ENCODE assay signal across 11 cellular contexts in the genomic region with DNA sequence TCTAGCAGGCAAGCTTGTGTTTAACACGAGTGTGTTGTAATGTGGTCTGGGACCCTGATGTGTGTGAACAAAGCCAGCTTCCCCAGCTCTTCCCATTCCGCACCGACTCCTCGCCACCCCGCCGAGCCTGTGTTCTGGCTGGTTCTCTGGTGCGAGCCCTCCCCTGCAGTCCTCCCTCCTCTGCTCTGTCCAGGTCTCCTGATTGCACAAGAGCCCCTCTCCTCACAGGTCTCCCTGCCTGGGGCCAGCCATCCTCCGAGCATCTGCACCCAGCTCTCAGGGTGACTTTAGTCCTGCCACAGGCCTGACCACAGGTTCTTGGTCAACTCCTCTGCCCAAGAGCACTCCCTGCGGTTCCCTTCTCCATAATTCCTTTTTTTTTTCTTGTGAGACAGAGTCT.
"Had no signal": no experiment of that assay in that cellular context is flagged by ENCODE, and none has a peak within 500 bp of the region (broad histone marks: within the 10 kb centered on the region; RNA-seq: fewer than 3 reads in every experiment).

No MANE protein-coding gene starts in this region.

- H3K27ac Mint-ChIP-seq: activated CD4-positive, alpha-beta memory T cell treated with anti-CD3 and anti-CD28 coated beads for 36 hours; activated T-cell treated with anti-CD3 and anti-CD28 coated beads, Interleukin-2, amount 50 U/mL, for 72 hours had no signal

- H3K9me3 Mint-ChIP-seq: activated CD4-positive, alpha-beta memory T cell treated with anti-CD3 and anti-CD28 coated beads for 36 hours; activated T-cell treated with anti-CD3 and anti-CD28 coated beads, Interleukin-2, amount 50 U/mL, for 72 hours; naive B cell had no signal

- DNase-seq: activated CD4-positive, alpha-beta memory T cell treated with anti-CD3 and anti-CD28 coated beads for 36 hours; activated CD4-positive, CD25-positive, alpha-beta regulatory T cell treated with anti-CD3 and anti-CD28 coated beads, Interleukin-2, amount 50 U/mL, for 72 hours; activated T-cell treated with anti-CD3 and anti-CD28 coated beads, Interleukin-2, amount 50 U/mL, for 72 hours; effector CD4-positive, alpha-beta T cell; foreskin melanocyte; naive B cell; nucleus accumbens; stimulated activated CD4-positive, alpha-beta T cell treated with anti-CD3 and anti-CD28 coated beads, Interleukin-2, amount 100 ng/mL, for 48 hours; stimulated activated CD8-positive, alpha-beta memory T cell treated with anti-CD3 and anti-CD28 coated beads, Interleukin-4, amount 100 ng/mL, for 48 hours; thyroid gland; uterus had no signal

- H3K27me3 Mint-ChIP-seq: activated CD4-positive, alpha-beta memory T cell treated with anti-CD3 and anti-CD28 coated beads for 36 hours; naive B cell had no signal

- ATAC-seq: activated T-cell treated with anti-CD3 and anti-CD28 coated beads, Interleukin-2, amount 50 U/mL, for 72 hours had no signal

- H3K4me3 Mint-ChIP-seq: activated CD4-positive, alpha-beta memory T cell treated with anti-CD3 and anti-CD28 coated beads for 36 hours; activated T-cell treated with anti-CD3 and anti-CD28 coated beads, Interleukin-2, amount 50 U/mL, for 72 hours; naive B cell had no signal
